8 cellular contexts compared by ENCODE assay signal in the genomic region with DNA sequence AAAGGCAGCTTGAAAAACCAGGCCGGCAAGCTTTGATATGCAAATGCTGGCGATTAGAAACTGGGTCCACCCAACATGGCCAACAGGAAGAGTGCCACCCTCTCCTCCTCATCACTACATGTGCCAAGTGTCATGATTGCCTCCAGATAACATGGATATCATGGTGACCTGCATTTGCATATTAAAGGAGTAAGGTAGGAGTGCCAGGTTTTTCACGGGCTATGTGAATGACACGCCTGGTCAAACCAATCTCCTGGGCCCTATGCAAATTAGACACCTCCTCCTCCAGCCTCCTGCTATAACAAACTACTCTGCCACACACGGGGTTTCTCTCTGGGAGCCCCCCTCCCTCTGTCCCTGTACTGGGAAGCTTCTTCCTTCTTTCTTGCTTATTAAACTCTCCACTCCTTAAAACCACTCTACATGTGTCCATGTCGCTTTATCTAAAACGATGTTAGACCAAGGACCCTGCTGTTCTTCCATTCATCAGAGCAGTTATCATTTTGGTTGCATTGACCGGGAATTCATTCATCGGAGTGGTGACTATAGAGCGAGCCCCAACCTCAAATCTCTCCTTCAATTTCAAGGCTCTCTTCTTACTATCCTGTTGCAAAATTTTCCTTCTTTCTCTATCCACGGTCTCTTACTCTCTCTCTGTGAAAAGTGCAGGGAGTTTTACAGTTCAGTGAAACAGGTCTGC. TPM values are rescaled to one million over a fixed set of nuclear protein-coding genes. Genes with fewer than 3 reads are reported as not detected.
DNase-seq lines count a peak whose midpoint lies in the region; ATAC-seq and TF ChIP-seq lines count a peak whose summit lies in the region.

No MANE protein-coding gene starts in this region.

- peak; percentile 17 for ATAC-seq in GM21381 (IDR thresholded peaks at IDR 0.05; ENCODE audit: unreplicated experiment)
- peak; percentile 27 for ATAC-seq in esophagus mucosa

- H3K27ac Mint-ChIP-seq in progenitor cell of endocrine pancreas, result no peak overlapping the region

- no peaks in the 10 kb centered on the region for H3K9me3 Mint-ChIP-seq in progenitor cell of endocrine pancreas (ENCODE audit: low read depth)

- no peaks in the 10 kb centered on the region for H3K36me3 ChIP-seq in NT2/D1 (ENCODE audit: insufficient read depth, insufficient read length, low read length)

- H3K4me1 ChIP-seq in NT2/D1 (ENCODE audit: insufficient read depth, insufficient read length), result peaks cover 7% of the 10 kb centered on the region

- DNase-seq in NT2/D1 (ENCODE audit: low read depth, low spot score), result peak; percentile 92
- no peak for DNase-seq in progenitor cell of endocrine pancreas (ENCODE audit: low spot score, unreplicated experiment)
- no peak for DNase-seq in NCI-H2171 (lab: John Stamatoyannopoulos, UW)
- no peak for DNase-seq in NCI-H1092 treated with DMSO at 0.1 percent for 48 hours (lab: John Stamatoyannopoulos, UW)
- no peak for DNase-seq in OCI-M2 (lab: John Stamatoyannopoulos, UW; ENCODE audit: unreplicated experiment)
- DNase-seq in NCI-H1436 treated with DMSO at 0.1 percent for 48 hours (lab: John Stamatoyannopoulos, UW), result no peak

- H3K9ac ChIP-seq in NT2/D1 (ENCODE audit: insufficient read length, low read depth), result peak overlapping the region; percentile 66

- TF ChIP-seq CTCF in progenitor cell of endocrine pancreas (IDR thresholded peaks at IDR 0.05; ENCODE audit: unreplicated experiment), result no peak

- H3K36me3 Mint-ChIP-seq in progenitor cell of endocrine pancreas (ENCODE audit: insufficient read depth), result no peaks in the 10 kb centered on the region

- peak overlapping the region; percentile 66 for H3K4me3 Mint-ChIP-seq in progenitor cell of endocrine pancreas (ENCODE audit: low read depth)

- H3K4me1 Mint-ChIP-seq in progenitor cell of endocrine pancreas (ENCODE audit: low read depth), result peaks cover 6% of the 10 kb centered on the region

- H3K9me3 ChIP-seq in NT2/D1 (ENCODE audit: insufficient read depth, low read length), result peaks cover 2% of the 10 kb centered on the region; the same call in 1 of the 2 replicates

- H3K27me3 Mint-ChIP-seq in progenitor cell of endocrine pancreas, result peaks cover 8% of the 10 kb centered on the region

- H3K27me3 ChIP-seq in NT2/D1 (ENCODE audit: insufficient read depth, insufficient read length), result no peaks in the 10 kb centered on the region

- peak overlapping the region; percentile 35 for H3K4me3 ChIP-seq in NT2/D1 (ENCODE audit: insufficient read length, low read depth)

RNA-seq across cellular contexts. Expression of a gene that starts 27.5 kb away (rescaled TPM):
- total RNA-seq in esophagus mucosa, result not detected
- not detected in 2 replicates for total RNA-seq in progenitor cell of endocrine pancreas

RNA-seq across cellular contexts. Expression of a gene that starts 57.4 kb away (rescaled TPM):
- total RNA-seq in esophagus mucosa (not detected), progenitor cell of endocrine pancreas (not detected in 2 replicates)
